21 cellular contexts compared by ENCODE assay signal in the genomic region with DNA sequence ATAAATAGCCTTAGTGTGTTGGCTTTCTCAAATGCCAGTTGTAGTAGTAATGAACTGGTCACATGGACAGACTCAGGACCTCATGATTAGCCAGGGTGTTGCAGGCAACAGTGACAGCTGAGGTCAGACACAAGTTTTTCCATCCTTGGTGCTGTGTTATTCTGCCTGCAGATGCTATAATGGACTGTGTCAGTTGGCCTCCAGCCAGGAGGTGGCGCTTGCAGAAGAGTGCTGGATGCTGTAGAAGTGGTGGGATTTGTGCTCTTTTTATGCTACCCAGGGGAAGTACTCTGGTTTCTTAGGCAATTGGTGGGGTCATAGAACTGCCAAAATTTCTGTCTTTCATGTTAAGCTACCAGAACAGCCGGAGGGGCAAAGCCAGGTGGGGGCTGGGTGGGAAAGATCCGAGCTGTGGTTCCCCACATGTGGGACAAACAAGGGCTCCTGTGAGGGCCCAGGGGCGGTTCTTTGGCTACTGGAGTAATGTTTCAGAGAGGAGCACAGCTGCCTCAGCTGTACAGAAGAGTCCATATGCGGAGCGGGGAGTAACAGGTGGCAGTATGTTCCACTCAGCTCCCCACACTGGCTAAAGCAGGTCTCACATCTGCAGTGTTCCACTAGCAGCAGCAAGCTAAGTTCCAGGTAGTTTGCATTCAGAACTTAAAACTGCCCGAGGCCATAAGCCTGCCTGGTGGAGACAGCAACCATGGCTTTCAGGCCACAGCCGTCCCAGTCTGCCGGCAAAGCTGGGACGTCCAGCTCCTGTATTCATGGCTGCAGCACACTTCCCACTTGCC.
A peak's percentile ranks its signal among the peaks of the same experiment; 100 is the strongest.
DNase-seq lines count a peak whose midpoint lies in the region; ATAC-seq, FAIRE-seq and TF ChIP-seq lines count a peak whose summit lies in the region.
"Had no signal": no experiment of that assay in that cellular context is flagged by ENCODE, and none has a peak within 500 bp of the region (broad histone marks: within the 10 kb centered on the region; RNA-seq: fewer than 3 reads in every experiment).

No MANE protein-coding gene starts in this region.

- POLR2A ChIA-PET in K562 (lab: Yijun Ruan, JAX): no interaction called here

- H3K79me2 ChIP-seq in Loucy (ENCODE audit: insufficient read depth, low read length): no peaks in the 10 kb centered on the region
- 0 out of 3 replicates have a peak, but pooled peaks cover 4% of the 10 kb centered on the region for H3K79me2 ChIP-seq in K562 (ENCODE audit: control insufficient read depth, insufficient read depth, low read length)
- H3K79me2 ChIP-seq in mammary epithelial cell (ENCODE audit: insufficient read depth, low read length): peaks cover 8% of the 10 kb centered on the region

- no peak overlapping the region for H3K9ac ChIP-seq in Loucy (ENCODE audit: low read depth, low read length, poor library complexity, severe bottlenecking)
- H3K9ac ChIP-seq in K562 (ENCODE audit: insufficient read depth in 1 of 2, low read depth in 2 of 2, low read length in 2 of 2): no peak overlapping the region
- H3K9ac ChIP-seq in mammary epithelial cell (ENCODE audit: insufficient read depth, low read length): no peak overlapping the region

- CTCF ChIA-PET in K562 (lab: Yijun Ruan, JAX; ENCODE audit: low intra/inter-chr PET ratio): no interaction called here
- CTCF ChIA-PET in mammary epithelial cell (lab: Charles Lee; ENCODE audit: low non-redundant PET): no interaction called here

- WGBS in K562 (ENCODE audit: insufficient coverage, low coverage, missing lambda C conversion rate): 85% methylated on average over 9 of the region's 10 CpGs
- WGBS in spleen, 5 donors: 89 to 94% (median 90%) methylated on average over 10 of the region's 10 CpGs
- 90% methylated on average over 10 of the region's 10 CpGs for WGBS in mammary epithelial cell (ENCODE audit: low coverage, missing lambda C conversion rate)

- intact Hi-C loops in K562 (cut with micrococcal nuclease) (no loop called here), spleen (cut with DNase I; ENCODE audit: low total_unique reads) (no loop called here), mammary epithelial cell (cut with micrococcal nuclease) (no loop called here)

- TF ChIP-seq POLR2A in K562 (conservative IDR thresholded peaks at IDR 0.05) (no peak), spleen (IDR thresholded peaks at IDR 0.05) (no peak)

- no peaks in the 10 kb centered on the region for H3F3A ChIP-seq in Loucy (ENCODE audit: low read depth)

- no peaks in the 10 kb centered on the region for H3K9me1 ChIP-seq in K562 (ENCODE audit: control insufficient read depth, insufficient read depth, low read length)

- no peak for FAIRE-seq in K562 (lab: Jason Lieb, UNC)
- FAIRE-seq: A204.1, GM19239 had no signal

- no peaks in the 10 kb centered on the region for H3K27me3 ChIP-seq in Loucy (ENCODE audit: insufficient read depth, low read length, poor library complexity, severe bottlenecking)
- no peaks in the 10 kb centered on the region for H3K27me3 ChIP-seq in K562 (ENCODE audit: control insufficient read depth in 2 of 2, insufficient read depth in 2 of 2, low read length in 2 of 2)
- no peaks in the 10 kb centered on the region for H3K27me3 ChIP-seq in spleen (replicated peaks in 1 of 7)
- no peaks in the 10 kb centered on the region for H3K27me3 ChIP-seq in mammary epithelial cell (ENCODE audit: insufficient read depth, low read length)
- H3K27me3 ChIP-seq: brain microvascular endothelial cell, MG63, tibial artery had no signal

- dilution Hi-C loops in mammary epithelial cell (cut with HindIII; ENCODE audit: low sequenced_read_pairs): no loop called here

- ATAC-seq in K562 (peak; percentile 57; the same call in 1 of the 3 replicates), GM19455 (IDR thresholded peaks at IDR 0.05; ENCODE audit: unreplicated experiment) (no peak), HG03460 (IDR thresholded peaks at IDR 0.05; ENCODE audit: unreplicated experiment) (no peak)
- ATAC-seq: activated CD4-positive, CD25-positive, alpha-beta regulatory T cell treated with anti-CD3 and anti-CD28 coated beads, Interleukin-2, amount 50 U/mL, for 24 hours; mucosa of descending colon had no signal

- no peak overlapping the region for H3K4me2 ChIP-seq in Loucy (ENCODE audit: low read depth, low read length, poor library complexity, severe bottlenecking)
- H3K4me2 ChIP-seq in K562 (ENCODE audit: insufficient read depth, low read length): no peak overlapping the region
- H3K4me2 ChIP-seq in mammary epithelial cell (ENCODE audit: insufficient read depth, low read depth, low read length): no peak overlapping the region

- in situ Hi-C loops in K562 (cut with MboI) (no loop called here), mammary epithelial cell (cut with MboI; ENCODE audit: low sequenced_read_pairs in 2 of 2) (no loop called here)

- H3K4me3 ChIP-seq in Loucy (ENCODE audit: low read length, poor library complexity, severe bottlenecking) (no peak overlapping the region), K562 (no peak overlapping the region), spleen (no peak overlapping the region), mammary epithelial cell (replicated peaks in 1 of 3; ENCODE audit: insufficient read depth in 1 of 3, low read depth in 2 of 3, low read length in 3 of 3) (no peak overlapping the region)
- H3K4me3 ChIP-seq: coronary artery, MG63, mucosa of descending colon, tibial artery had no signal

- no peaks in the 10 kb centered on the region for H3K9me3 ChIP-seq in Loucy (ENCODE audit: insufficient read depth, low read depth, low read length)
- H3K9me3 ChIP-seq in K562 (replicated peaks; ENCODE audit: control insufficient read depth, insufficient read depth, low read depth, low read length): no peaks in the 10 kb centered on the region
- H3K9me3 ChIP-seq in spleen: peaks cover 0 to 40% (median 16%) of the 10 kb centered on the region in 8 donors
- H3K9me3 ChIP-seq in mammary epithelial cell (replicated peaks; ENCODE audit: insufficient read depth, low read length): no peaks in the 10 kb centered on the region
- H3K9me3 ChIP-seq: mucosa of descending colon had no signal

- no peaks in the 10 kb centered on the region for H3K36me3 ChIP-seq in Loucy (ENCODE audit: insufficient read depth, low read length)
- H3K36me3 ChIP-seq in K562 (ENCODE audit: control insufficient read depth, insufficient read depth, low read length): peaks cover 2% of the 10 kb centered on the region; the same call in 1 of the 3 replicates
- H3K36me3 ChIP-seq in spleen: no peaks in the 10 kb centered on the region
- H3K36me3 ChIP-seq in mammary epithelial cell (ENCODE audit: insufficient read depth, low read length): no peaks in the 10 kb centered on the region
- H3K36me3 ChIP-seq: brain microvascular endothelial cell, MG63, tibial artery had no signal

- peak; percentile 38 for TF ChIP-seq CTCF in Loucy (conservative IDR thresholded peaks at IDR 0.05; ENCODE audit: low read length)
- TF ChIP-seq CTCF in K562 (IDR thresholded peaks at IDR 0.05 in 2 of 3, conservative IDR thresholded peaks at IDR 0.05 in 1 of 3; ENCODE audit: insufficient read depth in 2 of 3, low read depth in 1 of 3, low read length in 3 of 3): no peak
- TF ChIP-seq CTCF in spleen (IDR thresholded peaks at IDR 0.05 in 8 of 11, conservative IDR thresholded peaks at IDR 0.05 in 3 of 11): no peak
- no peak for TF ChIP-seq CTCF in mammary epithelial cell (conservative IDR thresholded peaks at IDR 0.05 in 1 of 2, IDR thresholded peaks at IDR 0.05 in 1 of 2; ENCODE audit: extremely low read depth in 1 of 2, insufficient read depth in 1 of 2, low read depth in 1 of 2, low read length in 2 of 2)

- no peaks in the 10 kb centered on the region for H3K9me2 ChIP-seq in Loucy (replicated peaks; ENCODE audit: low read depth, low read length)

- no peaks in the 10 kb centered on the region for H3K4me1 ChIP-seq in Loucy (ENCODE audit: insufficient read depth, low read length, poor library complexity, severe bottlenecking)
- no peaks in the 10 kb centered on the region for H3K4me1 ChIP-seq in K562 (replicated peaks in 1 of 2; ENCODE audit: control insufficient read depth in 2 of 2, insufficient read depth in 2 of 2, low read length in 2 of 2)
- H3K4me1 ChIP-seq in spleen: no peaks in the 10 kb centered on the region
- no peaks in the 10 kb centered on the region for H3K4me1 ChIP-seq in mammary epithelial cell (ENCODE audit: insufficient read depth, low read length)

- no peak for TF ChIP-seq EP300 in K562 (IDR thresholded peaks at IDR 0.05; ENCODE audit: low read length)

- TF ChIP-seq RAD21 in K562 (CRISPR knock-in tag; conservative IDR thresholded peaks at IDR 0.05 in 1 of 2, IDR thresholded peaks at IDR 0.05 in 1 of 2): no peak

- no peaks in the 10 kb centered on the region for H4K20me1 ChIP-seq in Loucy (ENCODE audit: insufficient read depth, low read length, poor library complexity, severe bottlenecking)
- H4K20me1 ChIP-seq in K562 (replicated peaks; ENCODE audit: control insufficient read depth, insufficient read depth, low read length): no peaks in the 10 kb centered on the region
- H4K20me1 ChIP-seq in mammary epithelial cell (ENCODE audit: insufficient read depth, low read length): no peaks in the 10 kb centered on the region

- no TSS peak for BruUV-seq in K562 (replicated peaks; lab: Mats Ljungman, UMichigan)
- no TSS peak for BruUV-seq in mammary epithelial cell (replicated peaks; lab: Mats Ljungman, UMichigan)

- DNase-seq in NCI-H82 (lab: John Stamatoyannopoulos, UW) (peak; percentile 5), NCI-H82 treated with DMSO at 0.1 percent for 48 hours (lab: John Stamatoyannopoulos, UW; ENCODE audit: unreplicated experiment) (no peak), K562 (ENCODE audit: extremely low read depth in 1 of 4, low spot score in 3 of 4) (no peak), spleen (peak; percentile 58), mammary epithelial cell (no peak)
- DNase-seq: activated naive CD8-positive, alpha-beta T cell treated with anti-CD3 and anti-CD28 coated beads, Interleukin-2, amount 10 ng/mL, durations not matched to agents 7 days and 5 days; brain microvascular endothelial cell; C1 segment of cervical spinal cord; foreskin melanocyte; MG63; mucosa of descending colon; NCI-H510A; stimulated activated naive CD4-positive, alpha-beta T cell; tibial artery had no signal

- H2AFZ ChIP-seq in Loucy (ENCODE audit: low read length) (no peak overlapping the region), K562 (ENCODE audit: low read depth, low read length) (no peak overlapping the region), mammary epithelial cell (ENCODE audit: low read depth, low read length) (no peak overlapping the region)

- no peak overlapping the region for H3K27ac ChIP-seq in K562 (ENCODE audit: extremely low read depth, low read depth, low read length)
- H3K27ac ChIP-seq in spleen: no peak overlapping the region
- H3K27ac ChIP-seq in mammary epithelial cell (ENCODE audit: insufficient read depth, low read depth, low read length): no peak overlapping the region
- H3K27ac ChIP-seq: brain microvascular endothelial cell, coronary artery, tibial artery had no signal

TF ChIP-seq in K562, 482 proteins besides CTCF, POLR2A, EP300 and RAD21:
- TF ChIP-seq NFIC (IDR thresholded peaks at IDR 0.05): peak; percentile 17; the same call in 1 of the 2 replicates
- TF ChIP-seq KAT8 (IDR thresholded peaks at IDR 0.05; ENCODE audit: low read depth): no peak

Comparison
In these comparisons a context has a peak if more than half of its experiments do, and no peak if none do; other contexts are left out.
1. DNase-seq: peak in NCI-H82 (single experiment) and spleen (single experiment); none in NCI-H82 treated with DMSO at 0.1 percent for 48 hours (single experiment), K562 (0 of 4) and mammary epithelial cell (single experiment).